ENCODE assay signal across 26 cellular contexts in genomic region chr2:72003796-72004195, GRCh38.
DNase-seq lines count a peak whose midpoint lies in the region; ATAC-seq, FAIRE-seq and TF ChIP-seq lines count a peak whose summit lies in the region.
"Had no signal": no experiment of that assay in that cellular context is flagged by ENCODE, and none has a peak within 500 bp of the region (broad histone marks: within the 10 kb centered on the region; RNA-seq: fewer than 3 reads in every experiment).

No MANE protein-coding gene starts in this region.

- in situ Hi-C loops in GM13976 (cut with MboI; ENCODE audit: low sequenced_read_pairs, unreplicated experiment) = no loop called here

- no peak for FAIRE-seq in urothelium cell line (lab: Jason Lieb, UNC)
- FAIRE-seq: A549, G401.6, H1 had no signal

- TF ChIP-seq CTCF in GM13976 (IDR thresholded peaks at IDR 0.05; ENCODE audit: borderline replicate concordance, control extremely low read depth, extremely low read depth, insufficient read depth, missing control alignments) = no peak

- ATAC-seq in left lobe of liver (no peak), GM21529 (IDR thresholded peaks at IDR 0.05; ENCODE audit: unreplicated experiment) (no peak)
- ATAC-seq: A549, HCT116 had no signal

- DNase-seq in GM13976 (ENCODE audit: low spot score) (peak; percentile 6), ecto neural progenitor cell (ENCODE audit: low spot score) (peak; percentile 25), left lobe of liver (ENCODE audit: low spot score) (peak; percentile 24), urothelium cell line (ENCODE audit: low spot score) (peak; percentile 0), T1000 (lab: John Stamatoyannopoulos, UW) (no peak), NCI-H146 treated with DMSO at 0.1 percent for 48 hours (lab: John Stamatoyannopoulos, UW; ENCODE audit: unreplicated experiment) (no peak)
- DNase-seq: C1 segment of cervical spinal cord; CD4-positive, alpha-beta memory T cell; COR-L47; DMS53; IMR-90; KG1; MG63; NCI-H1105 treated with DMSO at 0.1 percent for 48 hours; NCI-H146; NCI-H2029; NCI-H446 treated with DMSO at 0.1 percent for 48 hours; NCI-H526; PC-9; Right ventricle myocardium superior; RPMI8226 had no signal

Comparison
In these comparisons a context has a peak if more than half of its experiments do, and no peak if none do; other contexts are left out.
1. DNase-seq: peak in GM13976 (single experiment), ecto neural progenitor cell (single experiment), left lobe of liver (single experiment) and urothelium cell line (single experiment); none in T1000 (single experiment) and NCI-H146 treated with DMSO at 0.1 percent for 48 hours (single experiment).